In genomic region chr5:37379100-37379628, GRCh38 we compare ENCODE assay signal across 1 cellular context.
TF ChIP-seq lines count a peak whose summit lies in the region.
"Not testable (repeated sequence)": the region's sequence is repeated elsewhere in the genome, so short reads cannot be mapped to it uniquely, and the experiment has no call there.

Gene WDR70 (plus strand): TSS chr5:37379318. CDS start chr5:37379368, 50 bp downstream.

TF ChIP-seq in HepG2, 621 proteins besides CTCF, POLR2A, EP300 and RAD21 (continued from another document and continues in another):
- TF ChIP-seq ZNF350 (CRISPR knock-in tag; IDR thresholded peaks at IDR 0.05; ENCODE audit: borderline replicate concordance, low read depth) = peak; percentile 80; the same call in 1 of the 2 replicates
- TF ChIP-seq ATF1 (CRISPR knock-in tag; IDR thresholded peaks at IDR 0.05) = peak; percentile 78
- TF ChIP-seq XRCC5 (optimal IDR thresholded peaks at IDR 0.05; ENCODE audit: low read length) = peak; percentile 28
- TF ChIP-seq MXD3 (CRISPR knock-in tag; IDR thresholded peaks at IDR 0.05) = peak; percentile 71; the same call in 1 of the 2 replicates
- TF ChIP-seq TGIF2 (CRISPR knock-in tag; IDR thresholded peaks at IDR 0.05) = peak; percentile 74; the same call in 1 of the 2 replicates
- TF ChIP-seq NFYB (CRISPR knock-in tag; IDR thresholded peaks at IDR 0.05) = peak; percentile 69
- TF ChIP-seq ZBTB33 (CRISPR knock-in tag; IDR thresholded peaks at IDR 0.05) = peak; percentile 51
- TF ChIP-seq MED8 (CRISPR knock-in tag; IDR thresholded peaks at IDR 0.05; ENCODE audit: insufficient replicate concordance) = peak; percentile 64
- TF ChIP-seq ZBTB34 (CRISPR knock-in tag; IDR thresholded peaks at IDR 0.05) = 0 out of 2 replicates have a peak, but pooled peaks have one; percentile 27
- TF ChIP-seq TBX3 (IDR thresholded peaks at IDR 0.05; ENCODE audit: borderline replicate concordance) = 0 out of 2 replicates have a peak, but pooled peaks have one; percentile 26
- TF ChIP-seq SPEN (CRISPR knock-in tag; IDR thresholded peaks at IDR 0.05; ENCODE audit: low read depth) = peak; percentile 96
- TF ChIP-seq DRAP1 (CRISPR knock-in tag; IDR thresholded peaks at IDR 0.05) = peak; percentile 62; the same call in 1 of the 2 replicates
- TF ChIP-seq FOXO4 (CRISPR knock-in tag; conservative IDR thresholded peaks at IDR 0.05) = 0 out of 2 replicates have a peak, but pooled peaks have one; percentile 31
- TF ChIP-seq ZNF772 (CRISPR knock-in tag; IDR thresholded peaks at IDR 0.05) = peak; percentile 32; the same call in 1 of the 2 replicates
- TF ChIP-seq SAP130 (CRISPR knock-in tag; IDR thresholded peaks at IDR 0.05; ENCODE audit: low read depth) = peak; percentile 92
- peak; percentile 92 to 94 for TF ChIP-seq HMGXB4 (CRISPR knock-in tag; IDR thresholded peaks at IDR 0.05; ENCODE audit: borderline replicate concordance in 1 of 2, low read depth in 1 of 2)
- TF ChIP-seq ZNF710 (CRISPR knock-in tag; IDR thresholded peaks at IDR 0.05; ENCODE audit: borderline replicate concordance) = peak; percentile 76; the same call in 1 of the 2 replicates
- peak; percentile 73 for TF ChIP-seq NR2C2 (CRISPR knock-in tag; IDR thresholded peaks at IDR 0.05; ENCODE audit: borderline replicate concordance)
- TF ChIP-seq TAF1 (CRISPR knock-in tag; IDR thresholded peaks at IDR 0.05) = peak; percentile 72
- peak; percentile 70; the same call in 1 of the 2 replicates for TF ChIP-seq HIVEP1 (CRISPR knock-in tag; IDR thresholded peaks at IDR 0.05)
- peak; percentile 65 for TF ChIP-seq DR1 (CRISPR knock-in tag; IDR thresholded peaks at IDR 0.05)
- TF ChIP-seq SOX6 (IDR thresholded peaks at IDR 0.05) = not testable (repeated sequence)
- TF ChIP-seq SOX6 (CRISPR knock-in tag; IDR thresholded peaks at IDR 0.05) = peak; percentile 72
- peak; percentile 82 for TF ChIP-seq ZBTB25 (CRISPR knock-in tag; IDR thresholded peaks at IDR 0.05)
- peak; percentile 72 for TF ChIP-seq NFYC (CRISPR knock-in tag; IDR thresholded peaks at IDR 0.05)
- TF ChIP-seq SNAI1 (CRISPR knock-in tag; IDR thresholded peaks at IDR 0.05; ENCODE audit: borderline replicate concordance) = peak; percentile 50; the same call in 1 of the 2 replicates
- peak; percentile 84 for TF ChIP-seq POLR2AphosphoS5 (IDR thresholded peaks at IDR 0.05; ENCODE audit: low read depth, low read length)
- 0 out of 2 replicates have a peak, but pooled peaks have one; percentile 52 for TF ChIP-seq ZSCAN29 (CRISPR knock-in tag; conservative IDR thresholded peaks at IDR 0.05)
- 0 out of 2 replicates have a peak, but pooled peaks have one; percentile 51 for TF ChIP-seq KAT7 (CRISPR knock-in tag; IDR thresholded peaks at IDR 0.05; ENCODE audit: borderline replicate concordance)
- TF ChIP-seq HDAC1 (CRISPR knock-in tag; IDR thresholded peaks at IDR 0.05) = peak; percentile 91
- TF ChIP-seq SALL2 (CRISPR knock-in tag; IDR thresholded peaks at IDR 0.05) = peak; percentile 97
- TF ChIP-seq HDAC2 (CRISPR knock-in tag; IDR thresholded peaks at IDR 0.05) = peak; percentile 82
- TF ChIP-seq MED13 (CRISPR knock-in tag; IDR thresholded peaks at IDR 0.05) = peak; percentile 51; the same call in 1 of the 2 replicates
- TF ChIP-seq THAP9 (CRISPR knock-in tag; IDR thresholded peaks at IDR 0.05; ENCODE audit: borderline replicate concordance) = peak; percentile 82; the same call in 1 of the 2 replicates
- 0 out of 2 replicates have a peak, but pooled peaks have one; percentile 33 for TF ChIP-seq ZSCAN25 (CRISPR knock-in tag; IDR thresholded peaks at IDR 0.05)
- TF ChIP-seq CREB1 (IDR thresholded peaks at IDR 0.05) = 0 out of 2 replicates have a peak, but pooled peaks have one; percentile 4
- TF ChIP-seq CREB1 (CRISPR knock-in tag; IDR thresholded peaks at IDR 0.05) = peak; percentile 86
- TF ChIP-seq KDM5B (CRISPR knock-in tag; IDR thresholded peaks at IDR 0.05; ENCODE audit: borderline replicate concordance) = peak; percentile 85; the same call in 1 of the 2 replicates
- TF ChIP-seq HCFC1 (IDR thresholded peaks at IDR 0.05; ENCODE audit: low read depth, low read length) = peak; percentile 57; the same call in 1 of the 2 replicates
- peak; percentile 79; the same call in 1 of the 2 replicates for TF ChIP-seq SMAD3 (CRISPR knock-in tag; IDR thresholded peaks at IDR 0.05)
- peak; percentile 79; the same call in 1 of the 2 replicates for TF ChIP-seq ZNF362 (CRISPR knock-in tag; IDR thresholded peaks at IDR 0.05; ENCODE audit: borderline replicate concordance)
- TF ChIP-seq KLF12 (CRISPR knock-in tag; IDR thresholded peaks at IDR 0.05; ENCODE audit: borderline replicate concordance) = 0 out of 2 replicates have a peak, but pooled peaks have one; percentile 52
- TF ChIP-seq ZNF605 (CRISPR knock-in tag; IDR thresholded peaks at IDR 0.05) = peak; percentile 80
- peak; percentile 88 for TF ChIP-seq SP2 (CRISPR knock-in tag; IDR thresholded peaks at IDR 0.05)
- peak; percentile 49; the same call in 1 of the 2 replicates for TF ChIP-seq HINFP (CRISPR knock-in tag; IDR thresholded peaks at IDR 0.05; ENCODE audit: low read depth)
- TF ChIP-seq HOXA3 (CRISPR knock-in tag; IDR thresholded peaks at IDR 0.05) = peak; percentile 89
- 0 out of 2 replicates have a peak, but pooled peaks have one; percentile 25 for TF ChIP-seq ESRRA (CRISPR knock-in tag; IDR thresholded peaks at IDR 0.05; ENCODE audit: low read depth)
